Comparison of ENCODE assay signal across 35 cellular contexts in the genomic region with DNA sequence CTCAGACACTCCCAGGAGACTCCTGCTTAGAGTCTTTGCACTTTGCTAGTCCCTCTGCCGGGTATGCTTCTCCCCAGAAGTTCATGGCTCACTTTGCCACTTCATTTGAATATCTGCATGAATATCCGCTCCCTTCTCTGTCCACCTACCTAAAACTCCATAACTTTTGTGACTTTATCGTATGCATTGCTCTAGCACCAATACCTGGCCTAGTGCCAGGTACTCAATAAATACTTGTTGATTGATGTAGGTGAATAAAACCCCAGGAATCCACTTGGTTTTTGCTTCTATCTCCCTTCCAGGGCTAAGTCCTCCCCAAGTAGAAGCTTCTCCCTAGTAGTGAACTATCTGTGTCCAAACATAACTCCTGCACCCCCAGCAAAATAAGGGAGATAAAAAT.
"Had no signal": no experiment of that assay in that cellular context is flagged by ENCODE, and none has a peak within 500 bp of the region (broad histone marks: within the 10 kb centered on the region; RNA-seq: fewer than 3 reads in every experiment).

No MANE protein-coding gene starts in this region.

- DNase-seq: Karpas-422, Kasumi-1, KG1, MG63, MM.1S, MV-4-11, NCI-H1048, NCI-H1092, NCI-H1092 treated with DMSO at 0.1 percent for 48 hours, NCI-H1105, NCI-H1105 treated with DMSO at 0.1 percent for 48 hours, NCI-H1417, NCI-H1417 treated with DMSO at 0.1 percent for 48 hours, NCI-H1436, NCI-H1436 treated with DMSO at 0.1 percent for 48 hours, NCI-H146, NCI-H1694, NCI-H1694 treated with DMSO at 0.1 percent for 48 hours, NCI-H187, NCI-H187 treated with DMSO at 0.1 percent for 48 hours, NCI-H1930, NCI-H2029, NCI-H2029 treated with DMSO at 0.1 percent for 48 hours, NCI-H2081, NCI-H2081 treated with DMSO at 0.1 percent for 48 hours, NCI-H2107, NCI-H2171, NCI-H2171 treated with DMSO at 0.1 percent for 48 hours, NCI-H2227 treated with DMSO at 0.1 percent for 48 hours, NCI-H226, NCI-H345, NCI-H446, NCI-H446 treated with DMSO at 0.1 percent for 48 hours, NCI-H510A had no signal

- H3K27ac ChIP-seq: KMS-11 had no signal

- H3K36me3 ChIP-seq: MG63 had no signal

- H3K4me2 ChIP-seq: KMS-11 had no signal

- H3K4me3 ChIP-seq: MG63 had no signal

- H3K9me3 ChIP-seq: MG63 had no signal

- H3K9ac ChIP-seq: KMS-11 had no signal
